1 cellular context compared by ENCODE assay signal in the genomic region with DNA sequence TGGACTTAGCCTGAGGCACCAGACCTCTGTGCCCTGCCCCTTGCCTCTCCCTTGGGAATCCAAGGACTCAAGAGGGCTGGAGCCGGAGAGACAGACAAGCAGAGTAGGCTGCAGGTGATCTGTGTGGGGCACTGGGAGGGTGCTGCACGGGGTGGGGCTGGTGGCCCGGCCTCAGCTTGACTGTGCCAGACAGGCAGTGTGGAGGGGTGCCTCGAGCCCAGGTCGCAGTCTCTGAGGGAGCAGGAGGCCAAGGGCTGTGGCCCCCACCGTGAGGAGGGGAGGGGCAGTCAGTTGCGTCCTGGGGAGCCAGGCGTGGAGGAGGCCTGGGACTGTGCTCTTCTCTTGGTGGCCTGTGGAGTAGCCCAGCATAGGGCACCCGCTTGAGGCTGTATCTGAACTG.
TF ChIP-seq lines count a peak whose summit lies in the region.

No MANE protein-coding gene starts in this region.

TF ChIP-seq in IMR-90, 13 proteins besides CTCF, POLR2A, EP300 and RAD21:
- TF ChIP-seq MXI1 (IDR thresholded peaks at IDR 0.05; ENCODE audit: borderline replicate concordance, low read depth, low read length), result no peak
- TF ChIP-seq CEBPB (IDR thresholded peaks at IDR 0.05; ENCODE audit: low read depth, low read length), result no peak
- TF ChIP-seq MAFK (IDR thresholded peaks at IDR 0.05; ENCODE audit: low read depth, low read length), result no peak
- TF ChIP-seq NFE2L2 (IDR thresholded peaks at IDR 0.05; ENCODE audit: low read depth, low read length), result no peak
- TF ChIP-seq FOS (IDR thresholded peaks at IDR 0.05; ENCODE audit: low read depth, low read length), result no peak
